Comparison of ENCODE assay signal across 8 cellular contexts in the genomic region with DNA sequence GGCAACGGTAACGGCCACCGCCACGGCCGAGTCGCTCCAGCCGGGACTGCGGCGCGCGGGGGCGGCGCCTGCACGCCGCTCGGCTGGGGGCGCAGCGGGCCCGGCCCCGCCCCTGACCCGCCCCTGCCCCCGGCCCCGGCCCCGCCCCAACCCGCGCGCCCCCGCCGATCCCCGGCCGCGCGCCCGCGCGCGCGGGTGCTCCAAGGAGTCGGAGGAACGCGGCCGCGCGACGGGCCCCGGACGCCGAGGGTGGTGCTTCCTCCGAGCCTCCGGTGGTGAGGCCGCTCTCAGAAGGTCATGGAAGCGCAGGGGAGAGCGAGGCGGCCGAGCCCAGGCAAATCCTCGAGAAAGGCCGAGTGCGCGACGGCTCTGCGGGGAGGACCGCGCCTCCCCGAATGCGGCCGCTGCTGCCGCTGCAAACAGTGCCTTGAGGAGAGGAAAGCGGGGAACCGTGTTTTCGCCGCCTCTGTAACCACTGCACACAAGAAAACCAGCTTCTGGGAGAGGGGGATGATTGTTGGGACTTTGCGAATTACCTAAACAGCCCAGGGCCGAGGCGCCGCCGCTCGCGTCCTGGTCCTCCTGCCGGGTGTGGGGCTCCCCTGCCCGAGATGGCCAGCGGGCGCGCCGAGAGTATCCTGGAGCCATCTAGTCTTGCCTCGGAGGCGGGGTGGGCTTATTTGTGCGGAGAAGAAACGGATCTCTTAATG. TPM values are rescaled to one million over a fixed set of nuclear protein-coding genes. Genes with fewer than 3 reads are reported as not detected.
A peak's percentile ranks its signal among the peaks of the same experiment; 100 is the strongest.
DNase-seq lines count a peak whose midpoint lies in the region; ATAC-seq and TF ChIP-seq lines count a peak whose summit lies in the region.

A gene with protein sequence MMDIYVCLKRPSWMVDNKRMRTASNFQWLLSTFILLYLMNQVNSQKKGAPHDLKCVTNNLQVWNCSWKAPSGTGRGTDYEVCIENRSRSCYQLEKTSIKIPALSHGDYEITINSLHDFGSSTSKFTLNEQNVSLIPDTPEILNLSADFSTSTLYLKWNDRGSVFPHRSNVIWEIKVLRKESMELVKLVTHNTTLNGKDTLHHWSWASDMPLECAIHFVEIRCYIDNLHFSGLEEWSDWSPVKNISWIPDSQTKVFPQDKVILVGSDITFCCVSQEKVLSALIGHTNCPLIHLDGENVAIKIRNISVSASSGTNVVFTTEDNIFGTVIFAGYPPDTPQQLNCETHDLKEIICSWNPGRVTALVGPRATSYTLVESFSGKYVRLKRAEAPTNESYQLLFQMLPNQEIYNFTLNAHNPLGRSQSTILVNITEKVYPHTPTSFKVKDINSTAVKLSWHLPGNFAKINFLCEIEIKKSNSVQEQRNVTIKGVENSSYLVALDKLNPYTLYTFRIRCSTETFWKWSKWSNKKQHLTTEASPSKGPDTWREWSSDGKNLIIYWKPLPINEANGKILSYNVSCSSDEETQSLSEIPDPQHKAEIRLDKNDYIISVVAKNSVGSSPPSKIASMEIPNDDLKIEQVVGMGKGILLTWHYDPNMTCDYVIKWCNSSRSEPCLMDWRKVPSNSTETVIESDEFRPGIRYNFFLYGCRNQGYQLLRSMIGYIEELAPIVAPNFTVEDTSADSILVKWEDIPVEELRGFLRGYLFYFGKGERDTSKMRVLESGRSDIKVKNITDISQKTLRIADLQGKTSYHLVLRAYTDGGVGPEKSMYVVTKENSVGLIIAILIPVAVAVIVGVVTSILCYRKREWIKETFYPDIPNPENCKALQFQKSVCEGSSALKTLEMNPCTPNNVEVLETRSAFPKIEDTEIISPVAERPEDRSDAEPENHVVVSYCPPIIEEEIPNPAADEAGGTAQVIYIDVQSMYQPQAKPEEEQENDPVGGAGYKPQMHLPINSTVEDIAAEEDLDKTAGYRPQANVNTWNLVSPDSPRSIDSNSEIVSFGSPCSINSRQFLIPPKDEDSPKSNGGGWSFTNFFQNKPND (minus strand): TSS at position 48 of the 710 bp plus-strand sequence. CDS start 25,999 bp downstream, outside the sequence.

- H3K4me2 ChIP-seq in GM23338 = peak within 1 kb of the TSS; percentile 90

- H3K4me1 Mint-ChIP-seq in GM23338 = peaks cover 30% of the 10 kb centered on the region

- ATAC-seq in GM23338 = peak; percentile 78

- H3K27me3 Mint-ChIP-seq in GM23338 (ENCODE audit: insufficient read depth, low read depth, poor library complexity) = peaks cover 6% of the 10 kb centered on the region

- TF ChIP-seq CTCF in GM23338 (conservative IDR thresholded peaks at IDR 0.05; ENCODE audit: low read depth in 2 of 2) = no peak

- H3F3A ChIP-seq in GM23338 (replicated peaks; ENCODE audit: low read depth) = no peaks in the 10 kb centered on the region

- H3K27me3 ChIP-seq in GM23338 (ENCODE audit: insufficient read depth) (no peaks in the 10 kb centered on the region), layer of hippocampus (ENCODE audit: control insufficient read depth, insufficient read depth, low read length) (no peaks in the 10 kb centered on the region)

- H3K4me1 ChIP-seq in GM23338 (ENCODE audit: insufficient read depth) = peaks cover 25% of the 10 kb centered on the region

- peaks cover 3% of the 10 kb centered on the region; the same call in 1 of the 3 replicates for H3K36me3 Mint-ChIP-seq in GM23338 (ENCODE audit: low read depth)

- H3K27ac Mint-ChIP-seq in GM23338 = peak within 1 kb of the TSS; percentile 90; the same call in 1 of the 2 replicates

- H2AFZ ChIP-seq in GM23338 = peak within 1 kb of the TSS; percentile 94

- peak within 1 kb of the TSS; percentile 90 for H3K27ac ChIP-seq in GM23338 (ENCODE audit: low read depth)
- H3K27ac ChIP-seq in layer of hippocampus (ENCODE audit: low read depth, low read length) = peak within 1 kb of the TSS; percentile 99

- no peaks in the 10 kb centered on the region for H3K9me2 ChIP-seq in GM23338 (ENCODE audit: insufficient read depth)

- DNase-seq in COR-L47 (lab: John Stamatoyannopoulos, UW) = peak; percentile 30
- DNase-seq in GM23338 (ENCODE audit: low spot score) = peak; percentile 87
- peak; percentile 73 for DNase-seq in NCI-H2029 (lab: John Stamatoyannopoulos, UW)
- DNase-seq in activated CD4-positive, alpha-beta T cell treated with anti-CD3 and anti-CD28 coated beads, Interleukin-2, amount 50 U/mL, for 1 hour = peak; percentile 17
- DNase-seq in dermis blood vessel endothelial cell = peak; percentile 79
- DNase-seq in stimulated activated CD4-positive, alpha-beta T cell treated with anti-CD3 and anti-CD28 coated beads, Interleukin-12 subunit alpha, Interleukin-12 subunit beta, amount 100 ng/mL, for 4 hours = peak; percentile 51
- no peak for DNase-seq in MV-4-11 (lab: John Stamatoyannopoulos, UW)

- H4K20me1 ChIP-seq in GM23338 (replicated peaks; ENCODE audit: insufficient read depth) = peaks cover 6% of the 10 kb centered on the region; the same call in 1 of the 2 replicates

- H3K79me2 ChIP-seq in GM23338 (replicated peaks; ENCODE audit: insufficient read depth) = peaks cover 35% of the 10 kb centered on the region

- H3K9me3 Mint-ChIP-seq in GM23338 = no peaks in the 10 kb centered on the region; the same call in 2 of the 3 replicates

- peak within 1 kb of the TSS; percentile 86 for H3K4me3 ChIP-seq in GM23338

- H3K4me3 Mint-ChIP-seq in GM23338 = peak within 1 kb of the TSS; percentile 96

- H3K36me3 ChIP-seq in GM23338 (ENCODE audit: insufficient read depth) = no peaks in the 10 kb centered on the region

TF ChIP-seq in GM23338, 12 proteins besides CTCF, POLR2A, EP300 and RAD21:
- TF ChIP-seq ZNF114 (CRISPR knock-in tag; IDR thresholded peaks at IDR 0.05) = no peak
- TF ChIP-seq POLR2AphosphoS5 (IDR thresholded peaks at IDR 0.05; ENCODE audit: low read depth) = peak; percentile 79
- no peak for TF ChIP-seq REST (IDR thresholded peaks at IDR 0.05; ENCODE audit: unreplicated experiment)
- TF ChIP-seq STAT1 (IDR thresholded peaks at IDR 0.05; ENCODE audit: unreplicated experiment) = no peak

RNA-seq across cellular contexts. Expression of the gene that starts here (rescaled TPM):
- total RNA-seq in GM23338 (2014; rRNA removed; shearing (Covaris generic)) = 20.5 and 25.2 TPM in 2 replicates
- polyA plus RNA-seq in GM23338 (2016; fragmentation: Nextera tagmentation; extraction: Ambion mirVana) = 10.6 and 11.0 TPM in 2 replicates
- 101 and 119 TPM in 2 replicates for total RNA-seq in dermis blood vessel endothelial cell
